ENCODE assay signal across 8 cellular contexts in the genomic region with DNA sequence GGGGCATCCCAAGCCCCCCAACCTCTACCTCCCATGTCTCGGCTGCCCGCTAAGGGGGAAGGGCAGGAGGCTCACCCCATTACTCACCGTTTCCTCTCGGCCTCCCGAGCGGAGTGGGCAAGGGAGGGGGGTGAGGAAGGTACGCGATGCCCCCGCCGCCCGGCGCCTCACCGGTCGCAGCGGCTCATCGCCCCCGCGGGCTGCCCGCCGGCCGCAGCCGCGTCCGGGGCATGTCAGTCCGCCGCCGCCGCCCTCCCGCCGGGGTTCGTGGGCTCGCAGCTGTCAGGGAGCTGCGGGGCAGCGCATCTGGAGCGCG. TPM values are rescaled to one million over a fixed set of nuclear protein-coding genes. Genes with fewer than 3 reads are reported as not detected.
DNase-seq lines count a peak whose midpoint lies in the region; ATAC-seq and TF ChIP-seq lines count a peak whose summit lies in the region.

No MANE protein-coding gene starts in this region.

- DNase-seq in GM10248 (ENCODE audit: extremely low spot score) = peak; percentile 54
- DNase-seq in astrocyte of the hippocampus (ENCODE audit: low read depth, low spot score) = peak; percentile 41
- no peak for DNase-seq in lower leg skin (ENCODE audit: low spot score in 2 of 2)
- DNase-seq in NOMO-1 (lab: John Stamatoyannopoulos, UW; ENCODE audit: unreplicated experiment in 2 of 2) = no peak
- no peak for DNase-seq in activated gamma-delta T cell treated with Interleukin-2 at 50 U/mL for 16 hours

- TF ChIP-seq CTCF in GM10248 (IDR thresholded peaks at IDR 0.05; ENCODE audit: control extremely low read depth, extremely low read depth, low read depth, missing control alignments) (no peak), lower leg skin (IDR thresholded peaks at IDR 0.05) (no peak)

- H3K4me3 ChIP-seq in lower leg skin (ENCODE audit: low read depth, poor library complexity, severe bottlenecking) = peak overlapping the region; percentile 12

- ATAC-seq in HG03045 (IDR thresholded peaks at IDR 0.05; ENCODE audit: unreplicated experiment) = peak; percentile 27
- no peak for ATAC-seq in HG02884 (IDR thresholded peaks at IDR 0.05; ENCODE audit: unreplicated experiment)
- no peak for ATAC-seq in HG03025 (IDR thresholded peaks at IDR 0.05; ENCODE audit: low FRiP score, unreplicated experiment)

- intact Hi-C loops in lower leg skin (cut with DNase I; ENCODE audit: low total_unique reads) = no loop called here

- POLR2A ChIA-PET in GM10248 (lab: Yijun Ruan, JAX) = no interaction called here

- no peak for TF ChIP-seq POLR2A in lower leg skin (IDR thresholded peaks at IDR 0.05)

- CTCF ChIA-PET in GM10248 (lab: Yijun Ruan, JAX) = no interaction called here

- WGBS in lower leg skin, 2 donors = 0 to 1% methylated on average over 1 to 23 of the region's 36 CpGs

RNA-seq across cellular contexts. Expression of a gene that starts 0.5 kb away (rescaled TPM):
- total RNA-seq in lower leg skin = 1 to 10 TPM in 2 of 4 donors, under 1 TPM in 2; 0.34 to 1.6 (median 0.73) TPM

Comparison
In these comparisons a context has a peak if more than half of its experiments do, and no peak if none do; other contexts are left out.
1. DNase-seq: peak in GM10248 (single experiment) and astrocyte of the hippocampus (single experiment); none in lower leg skin (0 of 2), NOMO-1 (0 of 2) and activated gamma-delta T cell treated with Interleukin-2 at 50 U/mL for 16 hours (single experiment).